ENCODE assay signal across 32 cellular contexts in the genomic region with DNA sequence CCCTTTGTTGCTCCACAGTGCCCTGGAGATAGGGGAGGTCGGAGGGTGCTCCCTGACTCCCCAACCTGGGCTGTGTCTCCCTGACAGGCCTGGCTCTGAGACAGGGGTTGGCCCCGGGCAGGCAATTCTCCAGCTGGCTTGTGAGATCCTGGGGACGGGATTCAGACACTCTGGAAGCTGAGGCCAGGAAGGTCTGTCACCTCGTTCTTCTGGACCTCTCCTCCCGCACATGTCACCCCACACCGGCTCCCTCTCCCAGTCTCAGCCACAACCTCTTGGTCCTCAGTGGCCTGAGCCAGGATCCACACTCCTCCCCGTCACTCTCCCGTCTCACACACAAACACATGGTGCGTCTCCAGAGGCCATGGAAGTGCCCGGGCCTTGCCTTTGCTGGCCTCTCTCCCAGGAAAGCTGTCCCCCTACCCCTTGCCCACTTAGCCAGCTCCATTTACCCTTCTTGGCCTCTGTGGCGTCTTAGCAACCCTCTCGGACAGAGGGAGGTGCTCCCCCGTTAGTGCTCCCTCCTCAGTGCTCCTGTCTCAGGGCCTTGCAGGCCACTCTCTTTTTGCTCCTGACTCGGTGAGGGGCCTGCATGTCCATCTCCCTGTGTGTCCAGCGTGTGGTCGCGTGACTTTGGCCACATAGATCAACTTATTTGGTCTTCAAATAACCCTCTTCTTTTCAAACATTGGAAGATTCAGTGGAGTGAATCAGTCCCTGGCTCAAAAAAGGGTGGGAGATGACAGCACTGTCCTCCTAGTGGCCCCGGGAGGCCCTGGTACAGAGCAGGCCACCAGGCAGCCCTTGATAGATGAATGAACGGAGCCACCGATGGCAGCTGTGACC. TPM values are rescaled to one million over a fixed set of nuclear protein-coding genes. Genes with fewer than 3 reads are reported as not detected.
DNase-seq lines count a peak whose midpoint lies in the region; ATAC-seq, FAIRE-seq and TF ChIP-seq lines count a peak whose summit lies in the region.
"Had no signal": no experiment of that assay in that cellular context is flagged by ENCODE, and none has a peak within 500 bp of the region (broad histone marks: within the 10 kb centered on the region; RNA-seq: fewer than 3 reads in every experiment).

No MANE protein-coding gene starts in this region.

- TF ChIP-seq RAD21 in GM12878 (IDR thresholded peaks at IDR 0.05; ENCODE audit: insufficient read depth, low read depth, low read length) = no peak

- intact Hi-C loops in GM12878 (cut with micrococcal nuclease; ENCODE audit: unreplicated experiment) (no loop called here), stomach (cut with DNase I; ENCODE audit: low total_unique reads) (no loop called here)

- no peaks in the 10 kb centered on the region for H3K9me3 Mint-ChIP-seq in activated CD4-positive, alpha-beta T cell treated with anti-CD3 and anti-CD28 coated beads, Interleukin-2, amount 10 ng/mL, durations not matched to agents 7 days and 5 days
- no peaks in the 10 kb centered on the region for H3K9me3 Mint-ChIP-seq in type B pancreatic cell
- H3K9me3 Mint-ChIP-seq: activated CD4-positive, alpha-beta T cell treated with anti-CD3 and anti-CD28 coated beads, Interleukin-2, amount 10 ng/mL, durations not matched to agents 24 days and 14 days; activated naive CD4-positive, alpha-beta T cell treated with anti-CD3 and anti-CD28 coated beads, Interleukin-2, amount 50 U/mL, for 24 hours; activated T-helper 1 cell treated with anti-CD3 and anti-CD28 coated beads, Interleukin-12 subunit alpha, Interleukin-12 subunit beta, Interleukin-2, Interleukin-4 antibody, amounts not matched to agents 30 ng/mL and 10 ng/mL and 1 ng/mL, durations not matched to agents 14 hours and 24 hours and 36 hours; CD4-positive, alpha-beta memory T cell; dendritic cell treated with granulocyte-macrophage colony-stimulating factor and Interleukin-4, amounts not matched to agents 40 ng/mL and 50 ng/mL, for 4 days; nephron had no signal

- H4K20me1 ChIP-seq in GM12878 (ENCODE audit: control insufficient read depth, insufficient read depth) = no peaks in the 10 kb centered on the region

- H3K79me2 ChIP-seq in GM12878 (ENCODE audit: control insufficient read depth, insufficient read depth, low read length) = no peaks in the 10 kb centered on the region

- H2AFZ ChIP-seq in GM12878 (ENCODE audit: control insufficient read depth, low read depth, low read length) = no peak overlapping the region

- in situ Hi-C loops in GM12878 (cut with MboI) = no loop called here

- H3K9ac ChIP-seq in GM12878 (ENCODE audit: control insufficient read depth, insufficient read depth, low read length) = no peak overlapping the region
- no peak overlapping the region for H3K9ac ChIP-seq in mucosa of rectum (ENCODE audit: low read depth in 1 of 2, low read length in 2 of 2)

- no peaks in the 10 kb centered on the region for H3K9me3 ChIP-seq in GM12878 (replicated peaks; ENCODE audit: control insufficient read depth, insufficient read depth, low read length)
- no peaks in the 10 kb centered on the region for H3K9me3 ChIP-seq in mucosa of rectum (ENCODE audit: control insufficient read depth in 2 of 2, low read length in 2 of 2)
- H3K9me3 ChIP-seq in stomach = no peaks in the 10 kb centered on the region
- H3K9me3 ChIP-seq: Peyer's patch, upper lobe of right lung had no signal

- CTCF ChIA-PET in activated CD4-positive, alpha-beta T cell treated with anti-CD3 and anti-CD28 coated beads, Interleukin-2, amount 10 ng/mL, durations not matched to agents 7 days and 5 days (lab: Charles Lee) = interaction anchor here (2.4 kb wide), 1 partner anchor 20 kb away, joined by 6 read pairs; no protein-coding TSS in a partner anchor
- CTCF ChIA-PET in GM12878 (lab: Yijun Ruan, JAX) = interaction anchor here (0.9 kb wide), 1 partner anchor 67 kb away, joined by 3 read pairs; no protein-coding TSS in a partner anchor

- no peak for DNase-seq in activated CD4-positive, alpha-beta T cell treated with anti-CD3 and anti-CD28 coated beads, Interleukin-2, amount 10 ng/mL, durations not matched to agents 7 days and 5 days
- DNase-seq in activated CD4-positive, alpha-beta T cell treated with anti-CD3 and anti-CD28 coated beads, Interleukin-2, amount 50 U/mL, for 4 hours = no peak
- DNase-seq in GM12878 (ENCODE audit: low read depth, low spot score) (no peak), type B pancreatic cell (ENCODE audit: extremely low spot score, unreplicated experiment) (no peak), AG20443 (ENCODE audit: low spot score) (no peak), medulla oblongata (ENCODE audit: extremely low spot score) (no peak), stomach (no peak)
- DNase-seq: activated CD4-positive, alpha-beta T cell treated with anti-CD3 and anti-CD28 coated beads, Interleukin-2, amount 10 ng/mL, durations not matched to agents 24 days and 14 days; CD4-positive, alpha-beta memory T cell; DMS153; hypothalamus; NCI-H1092; NCI-H1694 treated with DMSO at 0.1 percent for 48 hours; NCI-H2171; Peyer's patch; SIG-M5; stimulated activated CD4-positive, alpha-beta T cell treated with anti-CD3 and anti-CD28 coated beads, Interleukin-12 subunit alpha, Interleukin-12 subunit beta, amount 100 ng/mL, for 4 hours; stimulated activated CD4-positive, alpha-beta T cell treated with anti-CD3 and anti-CD28 coated beads, Interleukin-4, amount 100 ng/mL, for 1 hour; substantia nigra; T1000; upper lobe of right lung had no signal

- no TSS peak for BruUV-seq in GM12878 (replicated peaks; lab: Mats Ljungman, UMichigan)

- no peak overlapping the region for H3K4me3 ChIP-seq in GM12878
- H3K4me3 ChIP-seq in mucosa of rectum (ENCODE audit: low read length in 2 of 2) = no peak overlapping the region
- H3K4me3 ChIP-seq in stomach = peak overlapping the region in 1 of 4 donors; percentile 29
- H3K4me3 ChIP-seq: cardiac muscle cell, Peyer's patch, upper lobe of right lung had no signal

- POLR2A ChIA-PET in activated CD4-positive, alpha-beta T cell treated with anti-CD3 and anti-CD28 coated beads, Interleukin-2, amount 10 ng/mL, durations not matched to agents 7 days and 5 days (lab: Charles Lee) = no interaction called here
- POLR2A ChIA-PET in GM12878 (lab: Charles Lee) = no interaction called here

- SMC1A ChIA-PET in GM12878 (lab: Charles Lee; ENCODE audit: uncharacterized antibody, unreplicated experiment) = no interaction called here

- RAD21 ChIA-PET in GM12878 (lab: Charles Lee; ENCODE audit: unreplicated experiment) = no interaction called here

- no peak overlapping the region for H3K4me2 ChIP-seq in GM12878 (ENCODE audit: control insufficient read depth, insufficient read depth)

- no peaks in the 10 kb centered on the region for H3K4me1 ChIP-seq in GM12878 (ENCODE audit: control insufficient read depth, insufficient read depth, low read length)
- H3K4me1 ChIP-seq in mucosa of rectum (ENCODE audit: control insufficient read depth in 2 of 2, insufficient read depth in 2 of 2, low read length in 2 of 2) = no peaks in the 10 kb centered on the region
- no peaks in the 10 kb centered on the region for H3K4me1 ChIP-seq in stomach
- H3K4me1 ChIP-seq: Peyer's patch, upper lobe of right lung had no signal

- ATAC-seq in GM12878 = no peak

- H3K27ac Mint-ChIP-seq in activated CD4-positive, alpha-beta T cell treated with anti-CD3 and anti-CD28 coated beads, Interleukin-2, amount 10 ng/mL, durations not matched to agents 7 days and 5 days = peak overlapping the region; percentile 36
- peak overlapping the region; percentile 56 for H3K27ac Mint-ChIP-seq in type B pancreatic cell
- H3K27ac Mint-ChIP-seq: activated CD4-positive, alpha-beta T cell treated with anti-CD3 and anti-CD28 coated beads, Interleukin-2, amount 10 ng/mL, durations not matched to agents 24 days and 14 days; activated T-helper 1 cell treated with anti-CD3 and anti-CD28 coated beads, Interleukin-12 subunit alpha, Interleukin-12 subunit beta, Interleukin-2, Interleukin-4 antibody, amounts not matched to agents 30 ng/mL and 10 ng/mL and 1 ng/mL, durations not matched to agents 14 hours and 24 hours and 36 hours; CD4-positive, alpha-beta memory T cell; dendritic cell treated with granulocyte-macrophage colony-stimulating factor and Interleukin-4, amounts not matched to agents 40 ng/mL and 50 ng/mL, for 4 days had no signal

- H3K27me3 ChIP-seq in GM12878 (replicated peaks in 1 of 2; ENCODE audit: control insufficient read depth in 2 of 2, insufficient read depth in 2 of 2, low read length in 1 of 2) (peaks cover 5 to 7% of the 10 kb centered on the region in 2 experiments), mucosa of rectum (ENCODE audit: control insufficient read depth in 2 of 2, insufficient read depth in 2 of 2, low read length in 2 of 2) (peaks cover 0 to 5% of the 10 kb centered on the region in 2 donors), stomach (peaks cover 0 to 9% (median 0%) of the 10 kb centered on the region in 3 donors)
- H3K27me3 ChIP-seq: cardiac muscle cell, Peyer's patch had no signal

- no peak for FAIRE-seq in GM12878 (lab: Jason Lieb, UNC)
- FAIRE-seq: endometrium had no signal

- no peaks in the 10 kb centered on the region for H3K36me3 Mint-ChIP-seq in activated CD4-positive, alpha-beta T cell treated with anti-CD3 and anti-CD28 coated beads, Interleukin-2, amount 10 ng/mL, durations not matched to agents 7 days and 5 days (ENCODE audit: low read depth)
- no peaks in the 10 kb centered on the region for H3K36me3 Mint-ChIP-seq in type B pancreatic cell
- H3K36me3 Mint-ChIP-seq: activated naive CD4-positive, alpha-beta T cell treated with anti-CD3 and anti-CD28 coated beads, Interleukin-2, amount 50 U/mL, for 24 hours; CD4-positive, alpha-beta memory T cell had no signal

- TF ChIP-seq POLR2A in GM12878 (IDR thresholded peaks at IDR 0.05; ENCODE audit: low read depth, low read length) (no peak), stomach (IDR thresholded peaks at IDR 0.05) (no peak)

- WGBS in GM12878 (ENCODE audit: insufficient coverage, insufficient replicate concordance, low lambda C conversion rate, missing lambda C conversion rate) = 29% methylated on average over 20 of the region's 20 CpGs
- WGBS in stomach, 5 donors = 80 to 86% (median 83%) methylated on average over 20 of the region's 20 CpGs

- H3K27me3 Mint-ChIP-seq in activated CD4-positive, alpha-beta T cell treated with anti-CD3 and anti-CD28 coated beads, Interleukin-2, amount 10 ng/mL, durations not matched to agents 7 days and 5 days = peaks cover 22% of the 10 kb centered on the region
- H3K27me3 Mint-ChIP-seq in type B pancreatic cell = peaks cover 3% of the 10 kb centered on the region
- H3K27me3 Mint-ChIP-seq: activated naive CD4-positive, alpha-beta T cell treated with anti-CD3 and anti-CD28 coated beads, Interleukin-2, amount 50 U/mL, for 24 hours had no signal

- H3K4me1 Mint-ChIP-seq in activated CD4-positive, alpha-beta T cell treated with anti-CD3 and anti-CD28 coated beads, Interleukin-2, amount 10 ng/mL, durations not matched to agents 7 days and 5 days = no peaks in the 10 kb centered on the region
- H3K4me1 Mint-ChIP-seq in type B pancreatic cell (ENCODE audit: unreplicated experiment) = peaks cover 8% of the 10 kb centered on the region
- H3K4me1 Mint-ChIP-seq: activated CD4-positive, alpha-beta T cell treated with anti-CD3 and anti-CD28 coated beads, Interleukin-2, amount 10 ng/mL, durations not matched to agents 24 days and 14 days; activated naive CD4-positive, alpha-beta T cell treated with anti-CD3 and anti-CD28 coated beads, Interleukin-2, amount 50 U/mL, for 24 hours; CD4-positive, alpha-beta memory T cell; nephron had no signal

- no peaks in the 10 kb centered on the region for H3K36me3 ChIP-seq in GM12878 (ENCODE audit: control insufficient read depth in 2 of 2, insufficient read depth in 2 of 2, low read length in 1 of 2)
- no peaks in the 10 kb centered on the region for H3K36me3 ChIP-seq in mucosa of rectum (ENCODE audit: control insufficient read depth in 2 of 2, insufficient read depth in 2 of 2, low read length in 2 of 2)
- peaks cover 0 to 15% (median 11%) of the 10 kb centered on the region in 4 donors for H3K36me3 ChIP-seq in stomach
- H3K36me3 ChIP-seq: cardiac muscle cell, Peyer's patch, upper lobe of right lung had no signal

- H3K27ac ChIP-seq in GM12878 (ENCODE audit: control insufficient read depth, insufficient read depth) = no peak overlapping the region
- peak overlapping the region; percentile 9 for H3K27ac ChIP-seq in mucosa of rectum (ENCODE audit: low read depth in 2 of 2, low read length in 2 of 2)
- H3K27ac ChIP-seq in stomach = peak overlapping the region in 2 of 5 donors; percentile 59 to 60
- H3K27ac ChIP-seq: 22Rv1, cardiac muscle cell, Peyer's patch, upper lobe of right lung had no signal

- TF ChIP-seq EP300 in GM12878 (IDR thresholded peaks at IDR 0.05; ENCODE audit: borderline replicate concordance in 1 of 2, control insufficient read depth in 1 of 2, low read depth in 2 of 2, low read length in 2 of 2) (no peak), stomach (IDR thresholded peaks at IDR 0.05) (no peak)

- TF ChIP-seq CTCF in GM12878 (IDR thresholded peaks at IDR 0.05 in 2 of 3, conservative IDR thresholded peaks at IDR 0.05 in 1 of 3; ENCODE audit: control insufficient read depth in 2 of 3, extremely low read depth in 1 of 3, insufficient read depth in 1 of 3, low read depth in 3 of 3, low read length in 3 of 3) (no peak), type B pancreatic cell (conservative IDR thresholded peaks at IDR 0.05) (no peak), stomach (IDR thresholded peaks at IDR 0.05) (no peak)

- H3K4me3 Mint-ChIP-seq in activated CD4-positive, alpha-beta T cell treated with anti-CD3 and anti-CD28 coated beads, Interleukin-2, amount 10 ng/mL, durations not matched to agents 7 days and 5 days = no peak overlapping the region
- H3K4me3 Mint-ChIP-seq in type B pancreatic cell = no peak overlapping the region
- H3K4me3 Mint-ChIP-seq: activated CD4-positive, alpha-beta T cell treated with anti-CD3 and anti-CD28 coated beads, Interleukin-2, amount 10 ng/mL, durations not matched to agents 24 days and 14 days; activated naive CD4-positive, alpha-beta T cell treated with anti-CD3 and anti-CD28 coated beads, Interleukin-2, amount 50 U/mL, for 24 hours; activated T-helper 1 cell treated with anti-CD3 and anti-CD28 coated beads, Interleukin-12 subunit alpha, Interleukin-12 subunit beta, Interleukin-2, Interleukin-4 antibody, amounts not matched to agents 30 ng/mL and 10 ng/mL and 1 ng/mL, durations not matched to agents 14 hours and 24 hours and 36 hours; CD4-positive, alpha-beta memory T cell; dendritic cell treated with granulocyte-macrophage colony-stimulating factor and Interleukin-4, amounts not matched to agents 40 ng/mL and 50 ng/mL, for 4 days; nephron had no signal

RNA-seq across cellular contexts. Expression of a gene that starts 0.7 kb away (rescaled TPM):
- not detected for total RNA-seq in activated CD4-positive, alpha-beta T cell treated with anti-CD3 and anti-CD28 coated beads, Interleukin-2, amount 10 ng/mL, durations not matched to agents 7 days and 5 days
- not detected in 2 replicates for total RNA-seq in GM12878 (2013; cell fraction: nucleolus; rRNA removed)
- total RNA-seq in GM12878 (2014; rRNA removed) (not detected in 2 replicates), GM12878 (2014; rRNA removed; fragmentation: Illumina TruSeq; extraction: Trizol) (not detected in 2 replicates), GM12878 (2021) (not detected in 2 replicates), type B pancreatic cell (ENCODE audit: low replicate concordance) (not detected in 2 replicates), stomach (10 to 100 TPM in 1 of 5 donors, 1 to 10 TPM in 2, not detected in 2; 1.7 to 50.2 (median 7.7) TPM)
- polyA plus RNA-seq in GM12878 (2011; ENCODE audit: low read depth) = not detected
- polyA plus RNA-seq in GM12878 (2011; rRNA removed) (0.11 TPM in 1 of 2 replicates, not detected in the other), GM12878 (2014; fragmentation: Illumina TruSeq; extraction: Trizol) (not detected in 2 replicates), GM12878 (2014; fragmentation: Nextera tagmentation; extraction: Ambion mirVana) (under 1 TPM in 1 of 2 experiments, not detected in 1; 0.10 TPM), GM12878 (2014; rRNA removed) (0.10 TPM in 1 of 2 replicates, not detected in the other), GM12878 (2016; fragmentation: Nextera tagmentation; extraction: Ambion mirVana) (not detected), stomach (1 to 10 TPM in 1 of 3 donors, under 1 TPM in 2; 0.46 to 1.7 (median 0.95) TPM)
- polyA plus RNA-seq in GM12878 (2011; cell fraction: cytosol; rRNA removed) = 0.06 and 0.07 TPM in 2 replicates
- polyA plus RNA-seq in GM12878 (2011; cell fraction: nucleus; rRNA removed) = 0.13 and 0.28 TPM in 2 replicates
- polyA plus RNA-seq in GM12878 (2012) = not detected in 2 replicates
- polyA minus RNA-seq in GM12878 (2011; rRNA and poly(A)+ RNA removed) = 0.15 TPM in 1 of 2 replicates, not detected in the other
- not detected in 2 replicates for polyA minus RNA-seq in GM12878 (2011; cell fraction: cytosol; rRNA and poly(A)+ RNA removed)
- polyA minus RNA-seq in GM12878 (2011; cell fraction: nucleus; rRNA and poly(A)+ RNA removed) = not detected in 2 replicates
- total RNA-seq: activated CD4-positive, alpha-beta T cell treated with anti-CD3 and anti-CD28 coated beads, Interleukin-2, amount 10 ng/mL, durations not matched to agents 24 days and 14 days; activated T-helper 1 cell treated with anti-CD3 and anti-CD28 coated beads, Interleukin-12 subunit alpha, Interleukin-12 subunit beta, Interleukin-2, Interleukin-4 antibody, amounts not matched to agents 30 ng/mL and 10 ng/mL and 1 ng/mL, durations not matched to agents 14 hours and 24 hours and 36 hours; cardiac muscle cell; CD4-positive, alpha-beta memory T cell; fibroblast of lung; H4 had no signal
- polyA plus RNA-seq: cardiac muscle cell; CD4-positive, alpha-beta memory T cell; fibroblast of lung had no signal

RNA-seq across cellular contexts. Expression of a gene that starts 25.8 kb away (rescaled TPM):
- not detected for total RNA-seq in activated CD4-positive, alpha-beta T cell treated with anti-CD3 and anti-CD28 coated beads, Interleukin-2, amount 10 ng/mL, durations not matched to agents 7 days and 5 days
- not detected in 2 replicates for total RNA-seq in GM12878 (2013; cell fraction: nucleolus; rRNA removed)
- total RNA-seq in GM12878 (2014; rRNA removed) (not detected in 2 replicates), GM12878 (2014; rRNA removed; fragmentation: Illumina TruSeq; extraction: Trizol) (0.49 TPM in 1 of 2 replicates, not detected in the other), GM12878 (2021) (0.44 TPM in 1 of 2 replicates, not detected in the other), type B pancreatic cell (ENCODE audit: low replicate concordance) (0.69 and 7.4 TPM in 2 replicates), stomach (not detected)
- polyA plus RNA-seq in GM12878 (2011; ENCODE audit: low read depth) = not detected
- polyA plus RNA-seq in GM12878 (2011; rRNA removed) (0.10 TPM in 1 of 2 replicates, not detected in the other), GM12878 (2014; fragmentation: Illumina TruSeq; extraction: Trizol) (0.06 TPM in 1 of 2 replicates, not detected in the other), GM12878 (2014; fragmentation: Nextera tagmentation; extraction: Ambion mirVana) (under 1 TPM in 1 of 2 experiments, not detected in 1; 0.06 TPM), GM12878 (2014; rRNA removed) (0.18 TPM in 1 of 2 replicates, not detected in the other), GM12878 (2016; fragmentation: Nextera tagmentation; extraction: Ambion mirVana) (not detected), stomach (not detected)
- 0.04 TPM in 1 of 2 replicates, not detected in the other for polyA plus RNA-seq in GM12878 (2011; cell fraction: cytosol; rRNA removed)
- 0.07 and 0.09 TPM in 2 replicates for polyA plus RNA-seq in GM12878 (2011; cell fraction: nucleus; rRNA removed)
- polyA plus RNA-seq in GM12878 (2012) = not detected in 2 replicates
- polyA minus RNA-seq in GM12878 (2011; rRNA and poly(A)+ RNA removed) = not detected in 2 replicates
- polyA minus RNA-seq in GM12878 (2011; cell fraction: cytosol; rRNA and poly(A)+ RNA removed) = not detected in 2 replicates
- not detected in 2 replicates for polyA minus RNA-seq in GM12878 (2011; cell fraction: nucleus; rRNA and poly(A)+ RNA removed)
- total RNA-seq: activated CD4-positive, alpha-beta T cell treated with anti-CD3 and anti-CD28 coated beads, Interleukin-2, amount 10 ng/mL, durations not matched to agents 24 days and 14 days; activated T-helper 1 cell treated with anti-CD3 and anti-CD28 coated beads, Interleukin-12 subunit alpha, Interleukin-12 subunit beta, Interleukin-2, Interleukin-4 antibody, amounts not matched to agents 30 ng/mL and 10 ng/mL and 1 ng/mL, durations not matched to agents 14 hours and 24 hours and 36 hours; CD4-positive, alpha-beta memory T cell; fibroblast of lung; Peyer's patch; right cardiac atrium; upper lobe of right lung had no signal
- polyA plus RNA-seq: CD4-positive, alpha-beta memory T cell; fibroblast of lung; right cardiac atrium had no signal

RNA-seq across cellular contexts. Expression of a gene that starts 40.4 kb away (rescaled TPM):
- 1 to 10 TPM; 2.2 to 2.9 TPM for total RNA-seq in activated CD4-positive, alpha-beta T cell treated with anti-CD3 and anti-CD28 coated beads, Interleukin-2, amount 10 ng/mL, durations not matched to agents 7 days and 5 days
- 1.2 TPM in 1 of 2 replicates, not detected in the other for total RNA-seq in GM12878 (2013; cell fraction: nucleolus; rRNA removed)
- total RNA-seq in GM12878 (2014; rRNA removed) (0.16 and 0.56 TPM in 2 replicates), GM12878 (2014; rRNA removed; fragmentation: Illumina TruSeq; extraction: Trizol) (0.32 and 0.72 TPM in 2 replicates), GM12878 (2021) (1.8 and 2.0 TPM in 2 replicates), type B pancreatic cell (ENCODE audit: low replicate concordance) (41.1 and 61.0 TPM in 2 replicates), stomach (10 to 100 TPM; 17.4 to 84.8 (median 47.2) TPM)
- polyA plus RNA-seq in GM12878 (2011; ENCODE audit: low read depth) = 0.55 TPM
- polyA plus RNA-seq in GM12878 (2011; rRNA removed) (0.07 and 0.17 TPM in 2 replicates), GM12878 (2014; fragmentation: Illumina TruSeq; extraction: Trizol) (0.54 and 1.7 TPM in 2 replicates), GM12878 (2014; fragmentation: Nextera tagmentation; extraction: Ambion mirVana) (under 1 TPM; 0.16 to 0.23 TPM), GM12878 (2014; rRNA removed) (1.6 and 3.9 TPM in 2 replicates), GM12878 (2016; fragmentation: Nextera tagmentation; extraction: Ambion mirVana) (1 to 10 TPM in 1 of 2 experiments, under 1 TPM in 1; 0.79 to 1.8 TPM), stomach (10 to 100 TPM in 2 of 3 donors, 1 to 10 TPM in 1; 8.9 to 30.9 (median 21.7) TPM)
- 0.15 TPM in 2 replicates for polyA plus RNA-seq in GM12878 (2011; cell fraction: cytosol; rRNA removed)
- polyA plus RNA-seq in GM12878 (2011; cell fraction: nucleus; rRNA removed) = 0.47 and 1.1 TPM in 2 replicates
- 1.6 TPM in 2 replicates for polyA plus RNA-seq in GM12878 (2012)
- polyA minus RNA-seq in GM12878 (2011; rRNA and poly(A)+ RNA removed) = 0.44 and 0.72 TPM in 2 replicates
- 0.83 TPM in 1 of 2 replicates, not detected in the other for polyA minus RNA-seq in GM12878 (2011; cell fraction: cytosol; rRNA and poly(A)+ RNA removed)
- polyA minus RNA-seq in GM12878 (2011; cell fraction: nucleus; rRNA and poly(A)+ RNA removed) = 0.10 TPM in 1 of 2 replicates, not detected in the other
- total RNA-seq: cardiac muscle cell had no signal

Comparison
In these comparisons a context has a peak if more than half of its experiments do, and no peak if none do; other contexts are left out.
1. RNA of a gene that starts 40.4 kb away (total RNA-seq): 17.4 to 84.8 TPM in stomach and 41.1 to 61.0 TPM in type B pancreatic cell; 2.2 to 2.9 TPM in activated CD4-positive, alpha-beta T cell treated with anti-CD3 and anti-CD28 coated beads, Interleukin-2, amount 10 ng/mL, durations not matched to agents 7 days and 5 days and 0.16 to 2.0 TPM in GM12878; every median in the first group is over 4 times any median in the second.